2 cellular contexts compared by ENCODE assay signal in the genomic region with DNA sequence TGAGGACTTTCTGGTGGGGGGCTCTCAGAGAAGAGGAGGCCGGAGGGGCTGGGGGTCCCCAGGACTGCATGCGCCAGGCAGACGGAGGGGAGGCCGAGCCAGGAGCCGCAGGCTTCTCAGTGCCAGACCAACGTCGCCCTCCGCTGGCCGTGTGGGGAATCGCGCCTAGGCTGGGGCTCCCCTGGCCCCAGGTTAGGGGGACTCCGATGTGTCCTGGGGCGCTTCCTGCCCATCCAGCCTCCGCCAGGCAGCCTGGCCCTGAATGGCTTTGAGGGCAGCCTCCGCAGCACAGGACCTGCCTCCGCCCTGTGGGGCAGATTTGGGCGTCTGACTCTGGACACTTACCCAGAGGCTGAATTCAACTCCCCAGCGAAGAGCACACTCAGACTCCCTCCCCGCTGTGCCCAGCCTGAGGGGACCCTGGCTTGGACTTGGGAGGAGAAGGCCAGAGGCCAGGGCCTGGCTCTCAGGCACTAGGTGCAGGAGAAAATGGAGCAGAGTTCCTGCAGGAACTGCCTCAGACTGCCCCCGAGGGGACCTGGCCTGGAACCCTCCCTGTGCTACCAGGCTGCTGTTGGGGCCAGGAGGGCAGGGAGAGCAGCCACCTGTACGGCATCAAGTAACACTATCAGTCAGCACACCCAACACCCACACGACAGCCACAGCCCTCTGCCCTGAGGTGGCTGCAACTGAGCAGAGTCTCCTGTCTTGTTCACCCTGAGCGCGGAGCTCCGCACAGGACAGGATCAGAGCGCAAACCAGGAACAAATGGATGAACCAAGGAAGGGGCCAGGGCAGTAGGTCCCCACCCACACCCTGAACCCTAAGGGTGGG.
A peak's percentile ranks its signal among the peaks of the same experiment; 100 is the strongest.
TF ChIP-seq lines count a peak whose summit lies in the region.

No MANE protein-coding gene starts in this region.

TF ChIP-seq in HCT116, 20 proteins besides CTCF, POLR2A, EP300 and RAD21:
- TF ChIP-seq YY1 (IDR thresholded peaks at IDR 0.05; ENCODE audit: extremely low read depth, insufficient replicate concordance, low read depth, low read length) (no peak), JUND (IDR thresholded peaks at IDR 0.05) (no peak), ZFX (IDR thresholded peaks at IDR 0.05) (no peak), EZH2phosphoT487 (IDR thresholded peaks at IDR 0.05; ENCODE audit: borderline replicate concordance) (no peak), SP1 (IDR thresholded peaks at IDR 0.05; ENCODE audit: low read depth) (no peak), ELF1 (IDR thresholded peaks at IDR 0.05; ENCODE audit: borderline replicate concordance, low read depth) (no peak), CBX3 (IDR thresholded peaks at IDR 0.05; ENCODE audit: low read depth) (no peak), POLR2AphosphoS5 (IDR thresholded peaks at IDR 0.05; ENCODE audit: low read depth, low read length) (no peak), SRF (IDR thresholded peaks at IDR 0.05; ENCODE audit: low read depth) (no peak), ZNF274 (IDR thresholded peaks at IDR 0.05; ENCODE audit: low read depth, low read length) (no peak), TCF7L2 (IDR thresholded peaks at IDR 0.05; ENCODE audit: borderline replicate concordance, extremely low read depth, insufficient read depth, insufficient read length) (no peak), EGR1 (IDR thresholded peaks at IDR 0.05; ENCODE audit: low read depth) (no peak)
- TF ChIP-seq, protein P1, sequence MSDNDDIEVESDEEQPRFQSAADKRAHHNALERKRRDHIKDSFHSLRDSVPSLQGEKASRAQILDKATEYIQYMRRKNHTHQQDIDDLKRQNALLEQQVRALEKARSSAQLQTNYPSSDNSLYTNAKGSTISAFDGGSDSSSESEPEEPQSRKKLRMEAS (IDR thresholded peaks at IDR 0.05), result no peak
TF ChIP-seq in HCT116: peak in this region for 0.

TF ChIP-seq in HepG2, 621 proteins besides CTCF, POLR2A, EP300 and RAD21:
- TF ChIP-seq STAG1 (CRISPR knock-in tag; IDR thresholded peaks at IDR 0.05) (peak; percentile 53), ZNF576 (CRISPR knock-in tag; IDR thresholded peaks at IDR 0.05) (no peak), CBX5 (CRISPR knock-in tag; IDR thresholded peaks at IDR 0.05; ENCODE audit: borderline replicate concordance) (0 out of 2 replicates have a peak, but pooled peaks have one; percentile 23), ZNF687 (CRISPR knock-in tag; IDR thresholded peaks at IDR 0.05) (peak; percentile 21; the same call in 1 of the 2 replicates), PHF20 (CRISPR knock-in tag; IDR thresholded peaks at IDR 0.05) (0 out of 2 replicates have a peak, but pooled peaks have one; percentile 14), MYC (CRISPR knock-in tag; IDR thresholded peaks at IDR 0.05; ENCODE audit: borderline replicate concordance) (0 out of 2 replicates have a peak, but pooled peaks have one; percentile 27), CHCHD3 (CRISPR knock-in tag; IDR thresholded peaks at IDR 0.05) (no peak), ZBTB3 (CRISPR knock-in tag; IDR thresholded peaks at IDR 0.05; ENCODE audit: borderline replicate concordance, low read depth) (no peak), PATZ1 (CRISPR knock-in tag; IDR thresholded peaks at IDR 0.05) (0 out of 2 replicates have a peak, but pooled peaks have one; percentile 15), ZNF251 (CRISPR knock-in tag; IDR thresholded peaks at IDR 0.05) (no peak), ZNF552 (CRISPR knock-in tag; IDR thresholded peaks at IDR 0.05; ENCODE audit: borderline replicate concordance) (no peak)
TF ChIP-seq in HepG2: peak in this region for 6.
